ENCODE assay signal across 17 cellular contexts in the genomic region with DNA sequence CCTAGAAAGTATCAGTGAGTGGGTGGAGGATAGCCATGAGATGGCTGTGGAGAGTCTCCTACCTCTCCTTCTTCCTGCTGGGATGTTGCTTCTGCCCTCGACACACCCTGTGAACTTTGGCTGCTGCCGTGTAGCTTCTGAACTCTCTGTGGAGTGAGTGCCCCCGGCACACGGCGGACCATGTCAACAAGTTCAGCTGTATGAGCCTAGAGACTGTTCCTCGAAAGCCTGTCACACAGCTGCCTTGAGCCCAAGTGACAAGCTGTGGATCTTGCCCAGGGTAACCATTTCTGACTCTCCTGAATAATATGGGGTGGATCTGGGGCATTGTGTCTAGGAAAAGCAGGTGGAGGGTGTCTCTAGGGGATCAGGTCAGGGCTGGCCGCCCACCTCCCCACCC.
DNase-seq lines count a peak whose midpoint lies in the region; ATAC-seq and TF ChIP-seq lines count a peak whose summit lies in the region.
"Had no signal": no experiment of that assay in that cellular context is flagged by ENCODE, and none has a peak within 500 bp of the region (broad histone marks: within the 10 kb centered on the region; RNA-seq: fewer than 3 reads in every experiment).

No MANE protein-coding gene starts in this region.

- H3K9ac ChIP-seq in stomach smooth muscle (ENCODE audit: low read length in 2 of 2) = no peak overlapping the region

- DNase-seq in ascending aorta (ENCODE audit: low spot score in 2 of 2) (no peak), heart left ventricle (peak in 2 of 5 donors; percentile 40 to 50), myocyte (ENCODE audit: low read depth) (peak; percentile 69), HPDE6-E6E7 (ENCODE audit: extremely low spot score) (no peak)
- no peak for DNase-seq in activated effector memory CD4-positive, alpha-beta T cell treated with anti-CD3 and anti-CD28 coated beads, Interleukin-2, amount 50 U/mL, for 16 hours
- DNase-seq in activated T-cell treated with anti-CD3 and anti-CD28 coated beads, Interleukin-2, amount 50 U/mL, for 24 hours = no peak
- DNase-seq: activated CD4-positive, alpha-beta T cell treated with anti-CD3 and anti-CD28 coated beads, Interleukin-2, amount 50 U/mL, for 48 hours; activated naive CD4-positive, alpha-beta T cell treated with anti-CD3 and anti-CD28 coated beads, Interleukin-2, amount 50 U/mL, for 16 hours; Caco-2; gastrocnemius medialis; naive thymus-derived CD4-positive, alpha-beta T cell; NCI-H1930; SHP77 had no signal

- 44 to 64% (median 53%) methylated on average over 7 of the region's 7 CpGs for WGBS in heart left ventricle, 4 donors

- H3K9me3 ChIP-seq in ascending aorta = no peaks in the 10 kb centered on the region
- H3K9me3 ChIP-seq in heart left ventricle = no peaks in the 10 kb centered on the region
- H3K9me3 ChIP-seq in stomach smooth muscle (ENCODE audit: control insufficient read depth in 2 of 2, low read length in 2 of 2) = no peaks in the 10 kb centered on the region
- H3K9me3 ChIP-seq: Caco-2, gastrocnemius medialis had no signal

- H3K36me3 Mint-ChIP-seq in activated T-cell treated with anti-CD3 and anti-CD28 coated beads, Interleukin-2, amount 50 U/mL, for 24 hours (ENCODE audit: low read depth) = no peaks in the 10 kb centered on the region
- H3K36me3 Mint-ChIP-seq: naive thymus-derived CD4-positive, alpha-beta T cell had no signal

- TF ChIP-seq CTCF in ascending aorta (IDR thresholded peaks at IDR 0.05) (no peak), heart left ventricle (IDR thresholded peaks at IDR 0.05) (no peak)

- H3K4me1 ChIP-seq in ascending aorta = peaks cover 0 to 29% of the 10 kb centered on the region in 2 donors
- H3K4me1 ChIP-seq in heart left ventricle = peaks cover 0 to 37% (median 9%) of the 10 kb centered on the region in 12 donors
- peaks cover 55% of the 10 kb centered on the region for H3K4me1 ChIP-seq in stomach smooth muscle (ENCODE audit: control insufficient read depth, insufficient read depth, low read length)

- H3K27me3 Mint-ChIP-seq in activated T-cell treated with anti-CD3 and anti-CD28 coated beads, Interleukin-2, amount 50 U/mL, for 24 hours = peaks cover 22% of the 10 kb centered on the region

- H3K36me3 ChIP-seq in ascending aorta (no peaks in the 10 kb centered on the region), heart left ventricle (no peaks in the 10 kb centered on the region), stomach smooth muscle (ENCODE audit: control insufficient read depth in 2 of 2, insufficient read depth in 2 of 2, low read length in 2 of 2) (no peaks in the 10 kb centered on the region)
- H3K36me3 ChIP-seq: gastrocnemius medialis had no signal

- H3K27ac ChIP-seq in ascending aorta (peak overlapping the region; percentile 30 to 55), heart left ventricle (peak overlapping the region in 8 of 12 donors; percentile 24 to 78 (median 65)), stomach smooth muscle (ENCODE audit: low read length) (peak overlapping the region; percentile 31)
- H3K27ac ChIP-seq: epithelial cell of prostate, gastrocnemius medialis had no signal

- H3K27me3 ChIP-seq in ascending aorta (no peaks in the 10 kb centered on the region), heart left ventricle (no peaks in the 10 kb centered on the region), stomach smooth muscle (ENCODE audit: control insufficient read depth in 1 of 2, insufficient read depth in 2 of 2, low read length in 2 of 2) (no peaks in the 10 kb centered on the region)
- H3K27me3 ChIP-seq: gastrocnemius medialis had no signal

- H3K4me3 ChIP-seq in ascending aorta (no peak overlapping the region), heart left ventricle (no peak overlapping the region), stomach smooth muscle (ENCODE audit: low read length in 2 of 2) (peak overlapping the region; percentile 33 to 35)
- H3K4me3 ChIP-seq: gastrocnemius medialis, K562 had no signal

- no peak overlapping the region for H3K27ac Mint-ChIP-seq in activated T-cell treated with anti-CD3 and anti-CD28 coated beads, Interleukin-2, amount 50 U/mL, for 24 hours
- H3K27ac Mint-ChIP-seq: dendritic cell treated with granulocyte-macrophage colony-stimulating factor and Interleukin-4, amounts not matched to agents 40 ng/mL and 50 ng/mL, for 4 days; naive thymus-derived CD4-positive, alpha-beta T cell had no signal

- ATAC-seq in heart left ventricle = peak; percentile 60 to 81 (median 75)
- ATAC-seq: K562; naive thymus-derived CD4-positive, alpha-beta T cell had no signal

- H3K4me3 Mint-ChIP-seq in activated T-cell treated with anti-CD3 and anti-CD28 coated beads, Interleukin-2, amount 50 U/mL, for 24 hours = no peak overlapping the region
- H3K4me3 Mint-ChIP-seq: dendritic cell treated with granulocyte-macrophage colony-stimulating factor and Interleukin-4, amounts not matched to agents 40 ng/mL and 50 ng/mL, for 4 days; naive thymus-derived CD4-positive, alpha-beta T cell had no signal

- no peaks in the 10 kb centered on the region for H3K9me3 Mint-ChIP-seq in activated T-cell treated with anti-CD3 and anti-CD28 coated beads, Interleukin-2, amount 50 U/mL, for 24 hours
- H3K9me3 Mint-ChIP-seq: dendritic cell treated with granulocyte-macrophage colony-stimulating factor and Interleukin-4, amounts not matched to agents 40 ng/mL and 50 ng/mL, for 4 days had no signal

- no peaks in the 10 kb centered on the region for H3K4me1 Mint-ChIP-seq in activated T-cell treated with anti-CD3 and anti-CD28 coated beads, Interleukin-2, amount 50 U/mL, for 24 hours (ENCODE audit: low read depth)

- intact Hi-C loops in ascending aorta (cut with DNase I) (loop anchor here (5.0 kb wide), 1 partner anchor 140 kb away; no protein-coding TSS in a partner anchor), heart left ventricle (cut with DNase I) (no loop called here)

- no peak for TF ChIP-seq POLR2A in heart left ventricle (IDR thresholded peaks at IDR 0.05)

Comparison
In these comparisons a context has a peak if more than half of its experiments do, and no peak if none do; other contexts are left out.
1. H3K4me3 ChIP-seq: peak in stomach smooth muscle (2 of 2); none in ascending aorta (0 of 2) and heart left ventricle (0 of 12).
2. Peak in every context shown above with its lines, with median percentiles within 50 percentile points of each other: H3K27ac ChIP-seq.